9 cellular contexts compared by ENCODE assay signal in genomic region chr6:170344631-170345576, GRCh38. TPM values are rescaled to one million over a fixed set of nuclear protein-coding genes. Genes with fewer than 3 reads are reported as not detected.
A peak's percentile ranks its signal among the peaks of the same experiment; 100 is the strongest.
DNase-seq lines count a peak whose midpoint lies in the region; ATAC-seq, FAIRE-seq and TF ChIP-seq lines count a peak whose summit lies in the region.
"Had no signal": no experiment of that assay in that cellular context is flagged by ENCODE, and none has a peak within 500 bp of the region (broad histone marks: within the 10 kb centered on the region; RNA-seq: fewer than 3 reads in every experiment).

No MANE protein-coding gene starts in this region.

- H3K9ac ChIP-seq in keratinocyte (ENCODE audit: control insufficient read depth, extremely low read depth, insufficient read depth, low read length), result no peak overlapping the region

- no peaks in the 10 kb centered on the region for H4K20me1 ChIP-seq in keratinocyte (ENCODE audit: control insufficient read depth, extremely low read depth, insufficient read depth, low read length)

- FAIRE-seq in keratinocyte (lab: Jason Lieb, UNC), result peak; percentile 67

- POLR2A ChIA-PET in T-cell (lab: Charles Lee), result no interaction called here

- H3K4me3 Mint-ChIP-seq in activated naive CD8-positive, alpha-beta T cell treated with anti-CD3 and anti-CD28 coated beads for 36 hours, result no peak overlapping the region
- no peak overlapping the region for H3K4me3 Mint-ChIP-seq in T-cell

- H3K9me3 ChIP-seq in keratinocyte (ENCODE audit: control insufficient read depth, low read depth, low read length), result no peaks in the 10 kb centered on the region
- H3K9me3 ChIP-seq: neutrophil had no signal

- H3K27me3 ChIP-seq in keratinocyte (ENCODE audit: control insufficient read depth, extremely low read depth, insufficient read depth, low read length), result no peaks in the 10 kb centered on the region
- H3K27me3 ChIP-seq: neutrophil had no signal

- H3K27ac ChIP-seq in keratinocyte (ENCODE audit: control insufficient read depth, insufficient read depth, low read length), result no peak overlapping the region
- H3K27ac ChIP-seq: neutrophil had no signal

- H3K9me3 Mint-ChIP-seq in activated naive CD8-positive, alpha-beta T cell treated with anti-CD3 and anti-CD28 coated beads for 36 hours, result no peaks in the 10 kb centered on the region
- H3K9me3 Mint-ChIP-seq in T-cell, result no peaks in the 10 kb centered on the region

- H3K4me3 ChIP-seq in keratinocyte (ENCODE audit: control insufficient read depth in 2 of 3, extremely low read depth in 1 of 3, insufficient read depth in 2 of 3, low read depth in 1 of 3, low read length in 3 of 3), result no peak overlapping the region

- TF ChIP-seq POLR2A in GM18505 (IDR thresholded peaks at IDR 0.05; ENCODE audit: borderline replicate concordance, extremely low read depth, insufficient read depth, insufficient read length), result no peak

- dilution Hi-C loops in keratinocyte (cut with MboI; ENCODE audit: extremely low pct_ligation_motif_present, low sequenced_read_pairs), result no loop called here

- no peak overlapping the region for H3K4me2 ChIP-seq in keratinocyte (ENCODE audit: control insufficient read depth, extremely low read depth, insufficient read depth, low read depth, low read length)

- peaks cover 12% of the 10 kb centered on the region for H3K4me1 ChIP-seq in keratinocyte (ENCODE audit: control insufficient read depth, extremely low read depth, insufficient read depth, low read length)

- TF ChIP-seq CTCF in keratinocyte (optimal IDR thresholded peaks at IDR 0.05 in 1 of 3, IDR thresholded peaks at IDR 0.05 in 1 of 3, conservative IDR thresholded peaks at IDR 0.05 in 1 of 3; ENCODE audit: extremely low read depth in 1 of 3, insufficient read depth in 2 of 3, low read length in 3 of 3), result no peak

- ATAC-seq in GM18505 (IDR thresholded peaks at IDR 0.05; ENCODE audit: unreplicated experiment), result peak; percentile 46
- ATAC-seq in HG03457 (IDR thresholded peaks at IDR 0.05; ENCODE audit: unreplicated experiment), result peak; percentile 55
- ATAC-seq in GM21526 (IDR thresholded peaks at IDR 0.05; ENCODE audit: low FRiP score, unreplicated experiment), result no peak
- no peak for ATAC-seq in T-cell (replicated peaks in 1 of 4)

- no peaks in the 10 kb centered on the region for H3K9me1 ChIP-seq in keratinocyte (ENCODE audit: control insufficient read depth, extremely low read depth, insufficient read depth, low read length)

- H3K27ac Mint-ChIP-seq in activated naive CD8-positive, alpha-beta T cell treated with anti-CD3 and anti-CD28 coated beads for 36 hours, result peak overlapping the region; percentile 8
- H3K27ac Mint-ChIP-seq in T-cell, result no peak overlapping the region

- peaks cover 15 to 20% of the 10 kb centered on the region in 2 experiments for H3K36me3 ChIP-seq in keratinocyte (ENCODE audit: control insufficient read depth in 2 of 2, extremely low read depth in 1 of 2, insufficient read depth in 2 of 2, low read length in 2 of 2)

- CTCF ChIA-PET in T-cell (lab: Charles Lee), result no interaction called here

- peaks cover 6% of the 10 kb centered on the region for H3K79me2 ChIP-seq in keratinocyte (ENCODE audit: control insufficient read depth, insufficient read depth, low read length)

- H3K27me3 Mint-ChIP-seq in activated naive CD8-positive, alpha-beta T cell treated with anti-CD3 and anti-CD28 coated beads for 36 hours, result no peaks in the 10 kb centered on the region
- no peaks in the 10 kb centered on the region for H3K27me3 Mint-ChIP-seq in T-cell

- peak; percentile 14 for DNase-seq in activated naive CD8-positive, alpha-beta T cell treated with anti-CD3 and anti-CD28 coated beads for 36 hours
- peak; percentile 19 for DNase-seq in keratinocyte (ENCODE audit: low read depth, low spot score)
- no peak for DNase-seq in NCI-H1694 (lab: John Stamatoyannopoulos, UW)
- no peak for DNase-seq in NCI-H2107 (lab: John Stamatoyannopoulos, UW)
- DNase-seq in T-cell, result no peak

- no peak overlapping the region for H2AFZ ChIP-seq in keratinocyte (ENCODE audit: control insufficient read depth, low read length)

- H3K36me3 Mint-ChIP-seq in activated naive CD8-positive, alpha-beta T cell treated with anti-CD3 and anti-CD28 coated beads for 36 hours, result peaks cover 21% of the 10 kb centered on the region
- peaks cover 72% of the 10 kb centered on the region for H3K36me3 Mint-ChIP-seq in T-cell

- peaks cover 36% of the 10 kb centered on the region for H3K4me1 Mint-ChIP-seq in activated naive CD8-positive, alpha-beta T cell treated with anti-CD3 and anti-CD28 coated beads for 36 hours
- H3K4me1 Mint-ChIP-seq in T-cell, result peaks cover 5 to 32% (median 25%) of the 10 kb centered on the region in 3 donors

RNA-seq across cellular contexts. Expression of gene FAM120B, which starts 38.3 kb away (rescaled TPM):
- total RNA-seq in activated naive CD8-positive, alpha-beta T cell treated with anti-CD3 and anti-CD28 coated beads for 36 hours, result 10 to 100 TPM; 19.4 to 19.7 TPM
- 17.4 to 18.4 TPM (median 18.3 TPM) in 3 replicates for polyA plus RNA-seq in keratinocyte
- 31.0 TPM for polyA plus RNA-seq in keratinocyte (2011; ENCODE audit: low read depth)
- 11.2 and 16.1 TPM in 2 replicates for polyA plus RNA-seq in keratinocyte (2011; cell fraction: cytosol; rRNA removed)
- 30.5 and 38.0 TPM in 2 replicates for polyA plus RNA-seq in keratinocyte (2011; cell fraction: nucleus; rRNA removed)
- 15.5 and 21.1 TPM in 2 replicates for polyA plus RNA-seq in keratinocyte (2012; ENCODE audit: low replicate concordance)
- polyA minus RNA-seq in keratinocyte, result 34.0 to 46.8 TPM (median 38.6 TPM) in 3 replicates
- 13.6 TPM for polyA minus RNA-seq in keratinocyte (2011; cell fraction: cytosol; rRNA and poly(A)+ RNA removed)
- polyA minus RNA-seq in keratinocyte (2011; cell fraction: nucleus; rRNA and poly(A)+ RNA removed), result 18.7 and 51.9 TPM in 2 replicates
- total RNA-seq in T-cell, result 10 to 100 TPM; 34.1 to 39.8 (median 38.0) TPM

RNA-seq across cellular contexts. Expression of gene DLL1, which starts 54.0 kb away (rescaled TPM):
- 1 to 10 TPM; 4.0 to 4.3 TPM for total RNA-seq in activated naive CD8-positive, alpha-beta T cell treated with anti-CD3 and anti-CD28 coated beads for 36 hours
- 6.5 to 14.2 TPM (median 8.2 TPM) in 3 replicates for polyA plus RNA-seq in keratinocyte
- 2.7 TPM for polyA plus RNA-seq in keratinocyte (2011; ENCODE audit: low read depth)
- polyA plus RNA-seq in keratinocyte (2011; cell fraction: cytosol; rRNA removed), result 2.3 and 4.1 TPM in 2 replicates
- 30.2 and 36.7 TPM in 2 replicates for polyA plus RNA-seq in keratinocyte (2011; cell fraction: nucleus; rRNA removed)
- 2.3 and 15.9 TPM in 2 replicates for polyA plus RNA-seq in keratinocyte (2012; ENCODE audit: low replicate concordance)
- 4.0 to 23.8 TPM (median 5.8 TPM) in 3 replicates for polyA minus RNA-seq in keratinocyte
- 9.6 TPM for polyA minus RNA-seq in keratinocyte (2011; cell fraction: cytosol; rRNA and poly(A)+ RNA removed)
- 22.2 and 23.8 TPM in 2 replicates for polyA minus RNA-seq in keratinocyte (2011; cell fraction: nucleus; rRNA and poly(A)+ RNA removed)
- total RNA-seq in T-cell, result 1 to 10 TPM; 3.3 to 8.6 (median 4.7) TPM

Comparison
In these comparisons a context has a peak if more than half of its experiments do, and no peak if none do; other contexts are left out.
1. ATAC-seq: peak in GM18505 (single experiment) and HG03457 (single experiment); none in GM21526 (single experiment) and T-cell (0 of 4).
2. DNase-seq: peak in activated naive CD8-positive, alpha-beta T cell treated with anti-CD3 and anti-CD28 coated beads for 36 hours (single experiment) and keratinocyte (single experiment); none in NCI-H1694 (single experiment), NCI-H2107 (single experiment) and T-cell (0 of 34).